8 cellular contexts compared by ENCODE assay signal in genomic region chr3:134473868-134474546, GRCh38. TPM values are rescaled to one million over a fixed set of nuclear protein-coding genes. Genes with fewer than 3 reads are reported as not detected.
A peak's percentile ranks its signal among the peaks of the same experiment; 100 is the strongest.
DNase-seq lines count a peak whose midpoint lies in the region; ATAC-seq and TF ChIP-seq lines count a peak whose summit lies in the region.

No MANE protein-coding gene starts in this region.

- H3K4me1 Mint-ChIP-seq in activated CD8-positive, alpha-beta T cell treated with anti-CD3 and anti-CD28 coated beads for 36 hours (ENCODE audit: low read depth), result peaks cover 2% of the 10 kb centered on the region

- CTCF ChIA-PET in activated CD8-positive, alpha-beta T cell treated with anti-CD3 and anti-CD28 coated beads for 36 hours (lab: Charles Lee), result interaction anchor here (0.6 to 7.9 kb wide), 36 partner anchors 10 to 1050 kb away, joined by 3 to 111 read pairs (median 4); partner anchors contain the start of genes ANAPC13 and CEP63

- ATAC-seq in HG03097 (IDR thresholded peaks at IDR 0.05; ENCODE audit: low FRiP score, unreplicated experiment) (peak; percentile 66), HG03521 (IDR thresholded peaks at IDR 0.05; ENCODE audit: unreplicated experiment) (no peak)
- peak; percentile 84 for ATAC-seq in activated CD8-positive, alpha-beta T cell treated with anti-CD3 and anti-CD28 coated beads for 36 hours

- H3K36me3 ChIP-seq in effector memory CD4-positive, alpha-beta T cell (ENCODE audit: control insufficient read depth, insufficient read depth, low read length), result peaks cover 32% of the 10 kb centered on the region
- peaks cover 2% of the 10 kb centered on the region for H3K36me3 ChIP-seq in mesendoderm (ENCODE audit: control insufficient read depth, insufficient read depth, low read length)

- H3K18ac ChIP-seq in mesendoderm (ENCODE audit: low read length), result no peak overlapping the region

- H3K79me1 ChIP-seq in mesendoderm (ENCODE audit: low read length), result no peaks in the 10 kb centered on the region

- H2BK15ac ChIP-seq in mesendoderm (replicated peaks; ENCODE audit: low read depth), result no peak overlapping the region

- no peak overlapping the region for H4K8ac ChIP-seq in mesendoderm (ENCODE audit: low read depth, low read length)

- no peaks in the 10 kb centered on the region for H3K4me1 ChIP-seq in effector memory CD4-positive, alpha-beta T cell (ENCODE audit: control insufficient read depth, insufficient read depth, low read length, poor library complexity, severe bottlenecking)
- no peaks in the 10 kb centered on the region for H3K4me1 ChIP-seq in mesendoderm (ENCODE audit: control insufficient read depth, low read depth, low read length)

- no peaks in the 10 kb centered on the region for H3K27me3 Mint-ChIP-seq in activated CD8-positive, alpha-beta T cell treated with anti-CD3 and anti-CD28 coated beads for 36 hours

- H3K4me3 ChIP-seq in effector memory CD4-positive, alpha-beta T cell (ENCODE audit: insufficient read depth, low read depth, low read length, poor library complexity, severe bottlenecking), result no peak overlapping the region
- H3K4me3 ChIP-seq in mesendoderm (ENCODE audit: low read length), result no peak overlapping the region

- no peak overlapping the region for H3K4me2 ChIP-seq in mesendoderm (ENCODE audit: low read length)

- no peak overlapping the region for H2BK5ac ChIP-seq in mesendoderm (ENCODE audit: low read length)

- H3K4me3 Mint-ChIP-seq in activated CD8-positive, alpha-beta T cell treated with anti-CD3 and anti-CD28 coated beads for 36 hours, result no peak overlapping the region

- no peaks in the 10 kb centered on the region for H3K9me3 Mint-ChIP-seq in activated CD8-positive, alpha-beta T cell treated with anti-CD3 and anti-CD28 coated beads for 36 hours

- no peak overlapping the region for H3K23ac ChIP-seq in mesendoderm (ENCODE audit: low read length)

- intact Hi-C loops in activated CD8-positive, alpha-beta T cell treated with anti-CD3 and anti-CD28 coated beads for 36 hours (cut with micrococcal nuclease), result loop anchor here (2.0 to 5.0 kb wide), 3 partner anchors 165 to 277 kb away; no protein-coding TSS in a partner anchor

- peaks cover 16% of the 10 kb centered on the region for H3K36me3 Mint-ChIP-seq in activated CD8-positive, alpha-beta T cell treated with anti-CD3 and anti-CD28 coated beads for 36 hours (ENCODE audit: low read depth)

- H3K27ac ChIP-seq in effector memory CD4-positive, alpha-beta T cell (ENCODE audit: insufficient read depth, low read length, poor library complexity, severe bottlenecking), result no peak overlapping the region
- H3K27ac ChIP-seq in mesendoderm (ENCODE audit: low read depth, low read length), result no peak overlapping the region

- H3K9me3 ChIP-seq in effector memory CD4-positive, alpha-beta T cell (ENCODE audit: control insufficient read depth, low read length), result no peaks in the 10 kb centered on the region

- H3K79me2 ChIP-seq in mesendoderm (ENCODE audit: control insufficient read depth, insufficient read depth, low read length), result no peaks in the 10 kb centered on the region

- H4K5ac ChIP-seq in mesendoderm (ENCODE audit: low read length), result no peak overlapping the region

- no peak overlapping the region for H3K4ac ChIP-seq in mesendoderm (ENCODE audit: low read depth, low read length)

- H3K9ac ChIP-seq in mesendoderm (ENCODE audit: low read length), result no peak overlapping the region

- no peak overlapping the region for H3K56ac ChIP-seq in mesendoderm (ENCODE audit: low read length)

- no CpG with 5 or more reads among the region's 9 CpGs for WGBS in mesendoderm (ENCODE audit: extremely low coverage, insufficient coverage, low lambda C conversion rate)

- no peaks in the 10 kb centered on the region for H3K27me3 ChIP-seq in effector memory CD4-positive, alpha-beta T cell (replicated peaks; ENCODE audit: control insufficient read depth, insufficient read depth, low read length, poor library complexity, severe bottlenecking)
- no peaks in the 10 kb centered on the region for H3K27me3 ChIP-seq in mesendoderm (ENCODE audit: insufficient read depth, low read length, poor library complexity)

- H2AK5ac ChIP-seq in mesendoderm (ENCODE audit: low read length), result no peak overlapping the region

- POLR2A ChIA-PET in activated CD8-positive, alpha-beta T cell treated with anti-CD3 and anti-CD28 coated beads for 36 hours (lab: Charles Lee), result no interaction called here

- H2BK120ac ChIP-seq in mesendoderm (ENCODE audit: low read depth, low read length), result no peak overlapping the region

- DNase-seq in DMS153 (lab: John Stamatoyannopoulos, UW) (peak; percentile 55), NCI-H526 treated with DMSO at 0.1 percent for 48 hours (lab: John Stamatoyannopoulos, UW) (peak; percentile 47), mesendoderm (peak; percentile 94)
- peak; percentile 91 for DNase-seq in activated CD8-positive, alpha-beta T cell treated with anti-CD3 and anti-CD28 coated beads for 36 hours
- DNase-seq in effector memory CD4-positive, alpha-beta T cell, result peak; percentile 30 to 65 (median 47)
- DNase-seq in stimulated activated CD8-positive, alpha-beta memory T cell treated with anti-CD3 and anti-CD28 coated beads, Interleukin-4, amount 100 ng/mL, for 1 hour (ENCODE audit: low read depth in 2 of 2, low spot score in 1 of 2), result peak; percentile 65 to 69

- H3K27ac Mint-ChIP-seq in activated CD8-positive, alpha-beta T cell treated with anti-CD3 and anti-CD28 coated beads for 36 hours, result no peak overlapping the region

- TF ChIP-seq CTCF in activated CD8-positive, alpha-beta T cell treated with anti-CD3 and anti-CD28 coated beads for 36 hours (IDR thresholded peaks at IDR 0.05), result peak; percentile 89

RNA-seq across cellular contexts. Expression of gene ANAPC13, which starts 11.8 kb away (rescaled TPM):
- 10 to 100 TPM; 27.3 to 28.0 TPM for total RNA-seq in activated CD8-positive, alpha-beta T cell treated with anti-CD3 and anti-CD28 coated beads for 36 hours
- polyA plus RNA-seq in mesendoderm (2013, experiment 1 of 2), result 28.0 TPM
- polyA plus RNA-seq in mesendoderm (2013, experiment 2 of 2), result 26.6 TPM

RNA-seq across cellular contexts. Expression of gene CEP63, which starts 11.8 kb away (rescaled TPM):
- total RNA-seq in activated CD8-positive, alpha-beta T cell treated with anti-CD3 and anti-CD28 coated beads for 36 hours, result 10 to 100 TPM; 25.3 to 27.0 TPM
- polyA plus RNA-seq in mesendoderm (2013, experiment 1 of 2), result 20.6 TPM
- 21.0 TPM for polyA plus RNA-seq in mesendoderm (2013, experiment 2 of 2)
